Comparison of ENCODE assay signal across 8 cellular contexts in the genomic region with DNA sequence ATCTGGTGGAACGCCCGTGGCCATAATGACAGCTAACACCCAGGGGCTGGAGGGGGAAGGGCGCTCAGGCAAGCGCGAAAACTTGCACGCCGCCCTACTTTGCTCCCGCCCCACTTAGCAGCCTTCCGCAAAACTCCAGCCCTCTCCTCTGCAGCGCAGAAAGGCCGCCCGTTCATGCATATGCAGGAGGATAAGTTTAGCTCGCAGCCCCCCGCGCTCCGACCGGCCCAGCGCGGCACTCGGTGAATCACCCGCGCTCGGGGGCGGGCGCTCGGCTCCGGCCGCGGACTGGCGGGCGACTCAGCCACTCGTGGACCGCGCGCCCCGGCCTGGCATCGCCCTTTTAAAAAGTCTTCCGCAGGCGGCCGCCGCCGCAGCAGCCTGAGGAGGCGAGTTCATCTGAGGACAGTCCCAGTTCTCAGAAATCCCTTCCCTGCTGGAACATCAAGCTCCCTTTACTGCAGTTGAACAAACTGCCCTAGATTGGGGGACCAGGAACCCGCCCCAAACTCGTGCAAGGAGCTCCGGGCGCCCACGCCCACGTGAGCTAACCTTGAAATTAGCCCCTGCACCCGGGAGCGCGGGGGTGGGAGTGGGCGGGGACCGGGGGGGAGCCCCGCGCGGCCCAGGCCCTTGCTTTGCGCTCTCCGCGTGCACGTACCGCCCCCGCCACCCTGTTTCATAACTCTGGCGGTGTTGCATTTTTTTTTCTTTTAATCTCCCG. TPM values are rescaled to one million over a fixed set of nuclear protein-coding genes. Genes with fewer than 3 reads are reported as not detected.
DNase-seq lines count a peak whose midpoint lies in the region; ATAC-seq and TF ChIP-seq lines count a peak whose summit lies in the region.

No MANE protein-coding gene starts in this region.

- peak overlapping the region; percentile 74 for H2AFZ ChIP-seq in GM23248

- no peaks in the 10 kb centered on the region for H3K79me2 ChIP-seq in GM23248 (ENCODE audit: insufficient read depth)

- no peaks in the 10 kb centered on the region for H3K9me3 Mint-ChIP-seq in activated T-helper 2 cell treated with anti-CD3 and anti-CD28 coated beads, Interferon-gamma antibody, Interleukin-2, Interleukin-4, amounts not matched to agents 10 μg/mL and 5 μg/mL and 100 μg/mL, durations not matched to agents 14 hours and 24 hours and 36 hours
- H3K9me3 Mint-ChIP-seq in natural killer cell: no peaks in the 10 kb centered on the region

- no peaks in the 10 kb centered on the region for H3K9me2 ChIP-seq in GM23248 (ENCODE audit: insufficient read depth)

- H3K27me3 Mint-ChIP-seq in activated T-helper 2 cell treated with anti-CD3 and anti-CD28 coated beads, Interferon-gamma antibody, Interleukin-2, Interleukin-4, amounts not matched to agents 10 μg/mL and 5 μg/mL and 100 μg/mL, durations not matched to agents 14 hours and 24 hours and 36 hours (ENCODE audit: low read depth): no peaks in the 10 kb centered on the region
- no peaks in the 10 kb centered on the region for H3K27me3 Mint-ChIP-seq in natural killer cell (ENCODE audit: low read depth in 2 of 2)

- H3K36me3 ChIP-seq in GM23248 (ENCODE audit: low read depth): no peaks in the 10 kb centered on the region

- peaks cover 34% of the 10 kb centered on the region for H3F3A ChIP-seq in GM23248 (ENCODE audit: insufficient read depth)

- no peaks in the 10 kb centered on the region for H3K9me3 ChIP-seq in GM23248 (ENCODE audit: low read depth)

- peak overlapping the region; percentile 90 for H3K4me3 Mint-ChIP-seq in activated T-helper 2 cell treated with anti-CD3 and anti-CD28 coated beads, Interferon-gamma antibody, Interleukin-2, Interleukin-4, amounts not matched to agents 10 μg/mL and 5 μg/mL and 100 μg/mL, durations not matched to agents 14 hours and 24 hours and 36 hours (ENCODE audit: low read depth)
- H3K4me3 Mint-ChIP-seq in natural killer cell: peak overlapping the region; percentile 97

- peak overlapping the region; percentile 99 for H3K27ac ChIP-seq in GM23248

- H3K4me2 ChIP-seq in GM23248 (ENCODE audit: unreplicated experiment): peak overlapping the region; percentile 86

- intact Hi-C loops in activated T-helper 2 cell treated with anti-CD3 and anti-CD28 coated beads, Interferon-gamma antibody, Interleukin-2, Interleukin-4, amounts not matched to agents 10 μg/mL and 5 μg/mL and 100 μg/mL, durations not matched to agents 14 hours and 24 hours and 36 hours (cut with micrococcal nuclease): loop anchor here (1.0 to 10.0 kb wide), 3 partner anchors 8 to 1764 kb away; no protein-coding TSS in a partner anchor
- intact Hi-C loops in natural killer cell (cut with micrococcal nuclease): loop anchor here (2.0 to 10.0 kb wide), 4 partner anchors 26 to 1946 kb away; partner anchors contain the start of genes SMC5 and ZFAND5

- no peaks in the 10 kb centered on the region for H4K20me1 ChIP-seq in GM23248 (ENCODE audit: insufficient read depth)

- peaks cover 30% of the 10 kb centered on the region for H3K4me1 ChIP-seq in GM23248 (ENCODE audit: insufficient read depth)

- TF ChIP-seq CTCF in fibroblast of mammary gland (conservative IDR thresholded peaks at IDR 0.05; ENCODE audit: control insufficient read depth, insufficient read depth, low read depth, low read length) (no peak), natural killer cell (IDR thresholded peaks at IDR 0.05) (no peak)

- H3K4me1 Mint-ChIP-seq in activated T-helper 2 cell treated with anti-CD3 and anti-CD28 coated beads, Interferon-gamma antibody, Interleukin-2, Interleukin-4, amounts not matched to agents 10 μg/mL and 5 μg/mL and 100 μg/mL, durations not matched to agents 14 hours and 24 hours and 36 hours (ENCODE audit: low read depth): peaks cover 48% of the 10 kb centered on the region
- peaks cover 37 to 52% of the 10 kb centered on the region in 2 donors for H3K4me1 Mint-ChIP-seq in natural killer cell

- H3K27me3 ChIP-seq in GM23248 (replicated peaks; ENCODE audit: insufficient read depth): no peaks in the 10 kb centered on the region

- peak; percentile 46 for DNase-seq in DMS79 treated with DMSO at 0.1 percent for 48 hours (lab: John Stamatoyannopoulos, UW)
- peak; percentile 99 for DNase-seq in GM23248
- DNase-seq in LHCN-M2 (ENCODE audit: low read depth): peak; percentile 98
- peak; percentile 94 for DNase-seq in RKO (ENCODE audit: low spot score)
- DNase-seq in activated T-helper 2 cell treated with anti-CD3 and anti-CD28 coated beads, Interferon-gamma antibody, Interleukin-2, Interleukin-4, amounts not matched to agents 10 μg/mL and 5 μg/mL and 100 μg/mL, durations not matched to agents 14 hours and 24 hours and 36 hours (ENCODE audit: low spot score): peak; percentile 81
- peak; percentile 99 for DNase-seq in fibroblast of mammary gland (ENCODE audit: low read depth)
- peak; percentile 88 for DNase-seq in natural killer cell
- peak; percentile 84 to 97 (median 90) for DNase-seq in stimulated activated naive CD4-positive, alpha-beta T cell (lab: John Stamatoyannopoulos, UW)

- WGBS in GM23248 (ENCODE audit: low coverage in 1 of 2, low lambda C conversion rate in 2 of 2, missing lambda C conversion rate in 2 of 2), 2 experiments: 0 to 1% methylated on average over 54 to 61 of the region's 65 CpGs

- H3K4me3 ChIP-seq in GM23248 (peak overlapping the region; percentile 75), fibroblast of mammary gland (ENCODE audit: control insufficient read depth, low read depth, low read length) (peak overlapping the region; percentile 53)

- H3K9ac ChIP-seq in GM23248: peak overlapping the region; percentile 95

- ATAC-seq in natural killer cell: peak; percentile 33 to 68 (median 53)

- in situ Hi-C loops in GM23248 (cut with MboI): loop anchor here (10.0 kb wide), 1 partner anchor 166 kb away; no protein-coding TSS in a partner anchor

- H3K27ac Mint-ChIP-seq in activated T-helper 2 cell treated with anti-CD3 and anti-CD28 coated beads, Interferon-gamma antibody, Interleukin-2, Interleukin-4, amounts not matched to agents 10 μg/mL and 5 μg/mL and 100 μg/mL, durations not matched to agents 14 hours and 24 hours and 36 hours: peak overlapping the region; percentile 95
- peak overlapping the region; percentile 96 to 97 for H3K27ac Mint-ChIP-seq in natural killer cell

- no peaks in the 10 kb centered on the region for H3K36me3 Mint-ChIP-seq in activated T-helper 2 cell treated with anti-CD3 and anti-CD28 coated beads, Interferon-gamma antibody, Interleukin-2, Interleukin-4, amounts not matched to agents 10 μg/mL and 5 μg/mL and 100 μg/mL, durations not matched to agents 14 hours and 24 hours and 36 hours (ENCODE audit: low read depth)
- H3K36me3 Mint-ChIP-seq in natural killer cell: no peaks in the 10 kb centered on the region

RNA-seq across cellular contexts. Expression of gene KLF9, which starts 4.5 kb away (rescaled TPM):
- total RNA-seq in GM23248 (2014; rRNA removed; shearing (Covaris generic)): 14.3 and 14.5 TPM in 2 replicates
- 2.5 and 2.6 TPM in 2 replicates for polyA plus RNA-seq in GM23248 (2016; fragmentation: Nextera tagmentation; extraction: Ambion mirVana)
- total RNA-seq in LHCN-M2 (2014; rRNA removed) (23.5 and 36.5 TPM in 2 replicates), natural killer cell (10 to 100 TPM; 47.7 to 79.3 (median 51.2) TPM)
- 4.8 TPM for polyA plus RNA-seq in LHCN-M2 (2012)
- 13.5 and 13.7 TPM in 2 replicates for total RNA-seq in activated T-helper 2 cell treated with anti-CD3 and anti-CD28 coated beads, Interferon-gamma antibody, Interleukin-2, Interleukin-4, amounts not matched to agents 10 μg/mL and 5 μg/mL and 100 μg/mL, durations not matched to agents 14 hours and 24 hours and 36 hours

Comparison
In these comparisons a context has a peak if more than half of its experiments do, and no peak if none do; other contexts are left out.
1. Peak in every context shown above with its lines: DNase-seq, ATAC-seq, H3K4me3 ChIP-seq and H3K27ac ChIP-seq.
2. DNase-seq: peak in every context shown above with its lines; median percentile 99 in GM23248; 99 in fibroblast of mammary gland; 98 in LHCN-M2; 94 in RKO; 90 in stimulated activated naive CD4-positive, alpha-beta T cell; 88 in natural killer cell; 81 in activated T-helper 2 cell treated with anti-CD3 and anti-CD28 coated beads, Interferon-gamma antibody, Interleukin-2, Interleukin-4, amounts not matched to agents 10 μg/mL and 5 μg/mL and 100 μg/mL, durations not matched to agents 14 hours and 24 hours and 36 hours; 46 in DMS79 treated with DMSO at 0.1 percent for 48 hours.